ENCODE assay signal across 2 cellular contexts in genomic region chr11:12724301-12725046, GRCh38.
TF ChIP-seq lines count a peak whose summit lies in the region.

No MANE protein-coding gene starts in this region.

TF ChIP-seq in HEK293T, 16 proteins besides CTCF, POLR2A, EP300 and RAD21 (continued from another document):
- TF ChIP-seq BHLHE40 (IDR thresholded peaks at IDR 0.05; ENCODE audit: borderline replicate concordance): no peak
- TF ChIP-seq CTBP1 (IDR thresholded peaks at IDR 0.05; ENCODE audit: borderline replicate concordance): no peak
- TF ChIP-seq FOXM1 (IDR thresholded peaks at IDR 0.05; ENCODE audit: borderline replicate concordance): no peak

TF ChIP-seq in H1, 55 proteins besides CTCF, POLR2A, EP300 and RAD21 (continued from another document):
- TF ChIP-seq, protein P1, sequence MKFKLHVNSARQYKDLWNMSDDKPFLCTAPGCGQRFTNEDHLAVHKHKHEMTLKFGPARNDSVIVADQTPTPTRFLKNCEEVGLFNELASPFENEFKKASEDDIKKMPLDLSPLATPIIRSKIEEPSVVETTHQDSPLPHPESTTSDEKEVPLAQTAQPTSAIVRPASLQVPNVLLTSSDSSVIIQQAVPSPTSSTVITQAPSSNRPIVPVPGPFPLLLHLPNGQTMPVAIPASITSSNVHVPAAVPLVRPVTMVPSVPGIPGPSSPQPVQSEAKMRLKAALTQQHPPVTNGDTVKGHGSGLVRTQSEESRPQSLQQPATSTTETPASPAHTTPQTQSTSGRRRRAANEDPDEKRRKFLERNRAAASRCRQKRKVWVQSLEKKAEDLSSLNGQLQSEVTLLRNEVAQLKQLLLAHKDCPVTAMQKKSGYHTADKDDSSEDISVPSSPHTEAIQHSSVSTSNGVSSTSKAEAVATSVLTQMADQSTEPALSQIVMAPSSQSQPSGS (IDR thresholded peaks at IDR 0.05; ENCODE audit: low read length): 0 out of 2 replicates have a peak, but pooled peaks have one; percentile 46
- TF ChIP-seq EZH2 (IDR thresholded peaks at IDR 0.05; ENCODE audit: low read depth, low read length, severe bottlenecking) (no peak), TAF1 (IDR thresholded peaks at IDR 0.05; ENCODE audit: low read depth, low read length) (no peak; the same call in 1 of the 2 replicates), YY1 (IDR thresholded peaks at IDR 0.05; ENCODE audit: low read depth, low read length) (peak; percentile 85), RFX5 (IDR thresholded peaks at IDR 0.05; ENCODE audit: borderline replicate concordance, low read depth, low read length) (no peak), SIN3A (conservative IDR thresholded peaks at IDR 0.05 in 1 of 2, IDR thresholded peaks at IDR 0.05 in 1 of 2; ENCODE audit: low read depth in 1 of 2, low read length in 2 of 2) (0 out of 4 replicates have a peak, but pooled peaks of 1 of the 2 experiments have one; percentile 37), CTBP2 (IDR thresholded peaks at IDR 0.05; ENCODE audit: borderline replicate concordance, insufficient read depth, insufficient read length, low read length) (peak; percentile 94), KDM5A (IDR thresholded peaks at IDR 0.05; ENCODE audit: low read length) (no peak), TCF12 (IDR thresholded peaks at IDR 0.05; ENCODE audit: low read depth, low read length) (peak; percentile 100), HDAC2 (IDR thresholded peaks at IDR 0.05; ENCODE audit: borderline replicate concordance in 1 of 2, low read depth in 2 of 2, low read length in 2 of 2) (peak; percentile 57 to 85; a peak in 2 of 4 replicates), NRF1 (IDR thresholded peaks at IDR 0.05; ENCODE audit: low read depth, low read length) (no peak), TBP (IDR thresholded peaks at IDR 0.05; ENCODE audit: low read depth, low read length) (peak; percentile 31; the same call in 1 of the 2 replicates), CHD2 (IDR thresholded peaks at IDR 0.05; ENCODE audit: low read length) (no peak)
- TF ChIP-seq, protein P2, sequence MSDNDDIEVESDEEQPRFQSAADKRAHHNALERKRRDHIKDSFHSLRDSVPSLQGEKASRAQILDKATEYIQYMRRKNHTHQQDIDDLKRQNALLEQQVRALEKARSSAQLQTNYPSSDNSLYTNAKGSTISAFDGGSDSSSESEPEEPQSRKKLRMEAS (IDR thresholded peaks at IDR 0.05): peak; percentile 77
TF ChIP-seq in H1: peak in this region for 12.
